In the genomic region with DNA sequence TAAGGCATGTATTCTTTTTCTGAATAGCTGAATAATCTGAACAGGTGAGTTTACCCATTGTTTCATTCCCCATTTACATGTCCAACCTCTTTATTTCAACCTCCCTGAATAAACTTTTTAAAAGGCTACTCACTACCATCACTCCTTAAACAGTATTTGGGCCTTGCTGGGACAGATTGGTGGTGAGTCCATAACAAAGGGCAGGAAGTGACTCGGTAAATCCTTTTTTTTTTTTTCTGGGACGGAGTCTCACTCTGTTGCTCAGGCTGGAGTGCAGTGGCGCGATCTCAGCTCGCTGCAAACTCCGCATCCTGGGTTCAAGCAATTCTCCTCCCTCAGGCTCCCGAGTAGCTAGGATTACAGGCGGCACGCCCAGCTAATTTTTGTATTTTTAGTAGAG, we compare ENCODE assay signal across 27 cellular contexts.
"Had no signal": no experiment of that assay in that cellular context is flagged by ENCODE, and none has a peak within 500 bp of the region (broad histone marks: within the 10 kb centered on the region; RNA-seq: fewer than 3 reads in every experiment).

No MANE protein-coding gene starts in this region.

- H2AFZ ChIP-seq: neural progenitor cell had no signal

- H3K27me3 ChIP-seq: dorsolateral prefrontal cortex, gastrocnemius medialis, neural progenitor cell, right atrium auricular region, testis, tibial nerve, upper lobe of left lung had no signal

- H3K36me3 ChIP-seq: gastrocnemius medialis, neural progenitor cell, prostate gland, right atrium auricular region, tibial nerve, upper lobe of left lung had no signal

- ATAC-seq: esophagus mucosa; gastrocnemius medialis; left lobe of liver; naive thymus-derived CD4-positive, alpha-beta T cell; sciatic nerve; stimulated activated memory B cell treated with anti-CD40 and anti-IgM and Interleukin-4, amounts not matched to agents 10 μg/mL and 1 μg/mL and 100 μg/mL, for 72 hours; stimulated activated naive CD8-positive, alpha-beta T cell treated with anti-CD3 and anti-CD28 coated beads, Interleukin-15, Interleukin-2, amounts not matched to agents 100 U/mL and 50 U/mL, for 24 hours had no signal

- H3K27me3 Mint-ChIP-seq: stimulated activated memory B cell treated with anti-CD40 and anti-IgM and Interleukin-4, amounts not matched to agents 10 μg/mL and 1 μg/mL and 100 μg/mL, for 72 hours had no signal

- H3K27ac ChIP-seq: dorsolateral prefrontal cortex, epithelial cell of prostate, gastrocnemius medialis, neural progenitor cell, prostate gland, right atrium auricular region, testis, tibial nerve, upper lobe of left lung had no signal

- H3K4me1 Mint-ChIP-seq: stimulated activated memory B cell treated with anti-CD40 and anti-IgM and Interleukin-4, amounts not matched to agents 10 μg/mL and 1 μg/mL and 100 μg/mL, for 72 hours had no signal

- H3K4me3 ChIP-seq: dorsolateral prefrontal cortex, gastrocnemius medialis, lung, neural progenitor cell, prostate gland, right atrium auricular region, testis, tibial nerve, upper lobe of left lung had no signal

- H3K4me2 ChIP-seq: neural progenitor cell had no signal

- H3K9me3 ChIP-seq: gastrocnemius medialis, prostate gland, right atrium auricular region, testis, tibial nerve, upper lobe of left lung had no signal

- DNase-seq: dorsolateral prefrontal cortex; effector CD4-positive, alpha-beta T cell; gastrocnemius medialis; head of caudate nucleus; kidney; mesenchymal stem cell; midbrain; naive thymus-derived CD4-positive, alpha-beta T cell; stimulated activated CD4-positive, alpha-beta T cell treated with anti-CD3 and anti-CD28 coated beads, Interleukin-2, amount 100 ng/mL, for 24 hours; stimulated activated CD4-positive, alpha-beta T cell treated with anti-CD3 and anti-CD28 coated beads, Interleukin-4, amount 100 ng/mL, for 4 hours; stimulated activated naive CD8-positive, alpha-beta T cell treated with anti-CD3 and anti-CD28 coated beads, Interleukin-15, Interleukin-2, amounts not matched to agents 100 U/mL and 50 U/mL, for 24 hours; substantia nigra; testis; upper lobe of left lung had no signal

- H3K9ac ChIP-seq: neural progenitor cell had no signal

- H3K4me3 Mint-ChIP-seq: naive thymus-derived CD4-positive, alpha-beta T cell; nephron; neural progenitor cell; stimulated activated memory B cell treated with anti-CD40 and anti-IgM and Interleukin-4, amounts not matched to agents 10 μg/mL and 1 μg/mL and 100 μg/mL, for 72 hours had no signal

- H3K9me3 Mint-ChIP-seq: naive thymus-derived CD4-positive, alpha-beta T cell; nephron; neural progenitor cell; stimulated activated memory B cell treated with anti-CD40 and anti-IgM and Interleukin-4, amounts not matched to agents 10 μg/mL and 1 μg/mL and 100 μg/mL, for 72 hours had no signal

- H3K36me3 Mint-ChIP-seq: naive thymus-derived CD4-positive, alpha-beta T cell; stimulated activated memory B cell treated with anti-CD40 and anti-IgM and Interleukin-4, amounts not matched to agents 10 μg/mL and 1 μg/mL and 100 μg/mL, for 72 hours had no signal

- FAIRE-seq: colon, kidney, urothelium cell line had no signal

- H3K27ac Mint-ChIP-seq: naive thymus-derived CD4-positive, alpha-beta T cell; nephron; neural progenitor cell; stimulated activated memory B cell treated with anti-CD40 and anti-IgM and Interleukin-4, amounts not matched to agents 10 μg/mL and 1 μg/mL and 100 μg/mL, for 72 hours had no signal

- H3K4me1 ChIP-seq: gastrocnemius medialis, neural progenitor cell, prostate gland, testis, upper lobe of left lung had no signal
